24 cellular contexts compared by ENCODE assay signal in the genomic region with DNA sequence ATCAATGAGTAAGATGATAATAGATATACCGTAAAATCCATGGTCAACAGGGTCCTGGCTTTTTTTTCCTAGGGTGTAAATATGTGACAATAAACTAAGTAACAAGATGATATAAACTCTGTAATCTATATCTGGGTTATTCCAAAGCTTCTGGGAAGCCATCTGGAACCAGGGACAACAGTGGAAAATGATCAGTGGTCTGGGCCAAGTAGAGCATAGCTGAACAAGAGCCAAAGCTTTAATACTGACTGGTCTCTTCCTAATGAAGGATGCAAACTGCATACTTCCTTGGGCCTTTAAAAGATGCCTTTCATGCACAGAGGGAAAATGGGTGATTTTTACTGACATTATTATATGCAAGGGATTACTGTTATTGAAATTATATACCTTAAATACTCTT. TPM values are rescaled to one million over a fixed set of nuclear protein-coding genes. Genes with fewer than 3 reads are reported as not detected.
"Had no signal": no experiment of that assay in that cellular context is flagged by ENCODE, and none has a peak within 500 bp of the region (broad histone marks: within the 10 kb centered on the region; RNA-seq: fewer than 3 reads in every experiment).

No MANE protein-coding gene starts in this region.

- H3K9me3 Mint-ChIP-seq: activated naive CD4-positive, alpha-beta T cell treated with anti-CD3 and anti-CD28 coated beads, Interleukin-2, amount 10 ng/mL, durations not matched to agents 7 days and 5 days; activated naive CD8-positive, alpha-beta T cell treated with anti-CD3 and anti-CD28 coated beads for 36 hours; activated T-helper 2 cell treated with anti-CD3 and anti-CD28 coated beads, Interferon-gamma antibody, Interleukin-2, Interleukin-4, amounts not matched to agents 10 μg/mL and 5 μg/mL and 100 μg/mL, durations not matched to agents 14 hours and 24 hours and 36 hours had no signal

- H3K4me3 Mint-ChIP-seq: activated CD8-positive, alpha-beta T cell treated with anti-CD3 and anti-CD28 coated beads for 36 hours; activated naive CD4-positive, alpha-beta T cell treated with anti-CD3 and anti-CD28 coated beads, Interleukin-2, amount 10 ng/mL, durations not matched to agents 7 days and 5 days; activated naive CD8-positive, alpha-beta T cell treated with anti-CD3 and anti-CD28 coated beads for 36 hours had no signal

- H3K27me3 Mint-ChIP-seq: activated naive CD4-positive, alpha-beta T cell treated with anti-CD3 and anti-CD28 coated beads, Interleukin-2, amount 10 ng/mL, durations not matched to agents 7 days and 5 days had no signal

- DNase-seq: activated CD4-positive, alpha-beta T cell treated with anti-CD3 and anti-CD28 coated beads for 4 hours; activated CD8-positive, alpha-beta memory T cell treated with anti-CD3 and anti-CD28 coated beads, Interleukin-2, amount 50 U/mL, for 4 hours; activated CD8-positive, alpha-beta T cell treated with anti-CD3 and anti-CD28 coated beads for 36 hours; activated gamma-delta T cell treated with Interleukin-2 at 50 U/mL for 16 hours; activated naive CD4-positive, alpha-beta T cell treated with anti-CD3 and anti-CD28 coated beads, Interleukin-2, amount 10 ng/mL, durations not matched to agents 7 days and 5 days; activated naive CD8-positive, alpha-beta T cell treated with anti-CD3 and anti-CD28 coated beads for 36 hours; activated T-cell treated with anti-CD3 and anti-CD28 coated beads, Interleukin-2, amount 50 U/mL, for 72 hours; brain microvascular endothelial cell; KBM-7; MV-4-11; NCI-H1417 treated with DMSO at 0.1 percent for 48 hours; NCI-H187; NCI-H524; T-helper 1 cell had no signal

- H3K27ac ChIP-seq: brain microvascular endothelial cell, cardiac muscle cell, SK-N-MC had no signal

- H3K4me3 ChIP-seq: cardiac muscle cell, SK-N-MC had no signal

- H3K36me3 Mint-ChIP-seq: activated naive CD4-positive, alpha-beta T cell treated with anti-CD3 and anti-CD28 coated beads, Interleukin-2, amount 10 ng/mL, durations not matched to agents 7 days and 5 days; activated naive CD8-positive, alpha-beta T cell treated with anti-CD3 and anti-CD28 coated beads for 36 hours had no signal

- H3K36me3 ChIP-seq: brain microvascular endothelial cell, cardiac muscle cell had no signal

- ATAC-seq: activated CD4-positive, CD25-positive, alpha-beta regulatory T cell treated with anti-CD3 and anti-CD28 coated beads, Interleukin-2, amount 50 U/mL, for 24 hours; activated CD8-positive, alpha-beta T cell treated with anti-CD3 and anti-CD28 coated beads for 36 hours; activated T-cell treated with anti-CD3 and anti-CD28 coated beads, Interleukin-2, amount 50 U/mL, for 72 hours; Right ventricle myocardium inferior had no signal

- H3K27ac Mint-ChIP-seq: activated CD8-positive, alpha-beta T cell treated with anti-CD3 and anti-CD28 coated beads for 36 hours; activated naive CD4-positive, alpha-beta T cell treated with anti-CD3 and anti-CD28 coated beads, Interleukin-2, amount 10 ng/mL, durations not matched to agents 7 days and 5 days; activated naive CD8-positive, alpha-beta T cell treated with anti-CD3 and anti-CD28 coated beads for 36 hours; activated T-cell treated with anti-CD3 and anti-CD28 coated beads, Interleukin-2, amount 50 U/mL, for 72 hours; activated T-helper 2 cell treated with anti-CD3 and anti-CD28 coated beads, Interferon-gamma antibody, Interleukin-2, Interleukin-4, amounts not matched to agents 10 μg/mL and 5 μg/mL and 100 μg/mL, durations not matched to agents 14 hours and 24 hours and 36 hours had no signal

- H3K27me3 ChIP-seq: brain microvascular endothelial cell had no signal

RNA-seq across cellular contexts. Expression of a gene that starts 8.9 kb away (rescaled TPM):
- total RNA-seq: activated CD8-positive, alpha-beta T cell treated with anti-CD3 and anti-CD28 coated beads for 36 hours; activated naive CD8-positive, alpha-beta T cell treated with anti-CD3 and anti-CD28 coated beads for 36 hours; activated T-cell treated with anti-CD3 and anti-CD28 coated beads, Interleukin-2, amount 50 U/mL, for 72 hours; cardiac muscle cell; LHCN-M2; M059J; OCI-LY7; Right ventricle myocardium inferior; RPMI7951; T-helper 2 cell treated with Interferon-gamma antibody and Interleukin-4, amounts not matched to agents 100 ng/mL and 5 ng/mL, for 36 hours had no signal
- polyA plus RNA-seq: cardiac muscle cell had no signal
